In genomic region chr11:36258730-36259360, GRCh38 we compare ENCODE assay signal across 8 cellular contexts. TPM values are rescaled to one million over a fixed set of nuclear protein-coding genes. Genes with fewer than 3 reads are reported as not detected.
DNase-seq lines count a peak whose midpoint lies in the region; ATAC-seq, FAIRE-seq and TF ChIP-seq lines count a peak whose summit lies in the region.

No MANE protein-coding gene starts in this region.

- ATAC-seq in GM19324 (IDR thresholded peaks at IDR 0.05; ENCODE audit: low FRiP score, unreplicated experiment), result no peak

- no peak overlapping the region for H3K4me3 Mint-ChIP-seq in mesothelial cell of epicardium

- no peak overlapping the region for H3K27ac Mint-ChIP-seq in mesothelial cell of epicardium

- H4K20me1 ChIP-seq in SK-N-SH (ENCODE audit: insufficient read depth) (no peaks in the 10 kb centered on the region), endothelial cell of umbilical vein (replicated peaks; ENCODE audit: control insufficient read depth, extremely low read depth, insufficient read depth, low read length) (no peaks in the 10 kb centered on the region)

- peaks cover 3% of the 10 kb centered on the region; the same call in 1 of the 2 replicates for H3K9me3 ChIP-seq in MG63
- H3K9me3 ChIP-seq in SK-N-SH, result no peaks in the 10 kb centered on the region
- no peaks in the 10 kb centered on the region for H3K9me3 ChIP-seq in endothelial cell of umbilical vein (replicated peaks; ENCODE audit: control insufficient read depth, insufficient read depth, low read length)
- no peaks in the 10 kb centered on the region for H3K9me3 ChIP-seq in uterus

- H3K4me2 ChIP-seq in SK-N-SH (no peak overlapping the region), endothelial cell of umbilical vein (ENCODE audit: insufficient read depth, low read length) (no peak overlapping the region)

- peak; percentile 85 for TF ChIP-seq RAD21 in SK-N-SH (IDR thresholded peaks at IDR 0.05; ENCODE audit: low read length)

- H3F3A ChIP-seq in SK-N-SH (replicated peaks; ENCODE audit: insufficient read depth), result no peaks in the 10 kb centered on the region

- TF ChIP-seq POLR2A in endothelial cell of umbilical vein (IDR thresholded peaks at IDR 0.05; ENCODE audit: low read depth, low read length) (no peak), uterus (IDR thresholded peaks at IDR 0.05) (no peak)

- peak; percentile 55 for DNase-seq in activated CD8-positive, alpha-beta memory T cell treated with anti-CD3 and anti-CD28 coated beads for 24 hours
- DNase-seq in activated CD8-positive, alpha-beta memory T cell treated with anti-CD3 and anti-CD28 coated beads, Interleukin-2, amount 50 U/mL, for 48 hours, result no peak
- peak; percentile 73 for DNase-seq in MG63
- DNase-seq in SK-N-SH, result peak; percentile 66
- DNase-seq in endothelial cell of umbilical vein (ENCODE audit: low read depth, low spot score), result peak; percentile 69
- peak in 1 of 2 experiments; percentile 64 for DNase-seq in mesothelial cell of epicardium (ENCODE audit: low spot score in 2 of 2, unreplicated experiment in 2 of 2)
- peak; percentile 47 to 50 for DNase-seq in uterus

- BruUV-seq in endothelial cell of umbilical vein (replicated peaks; lab: Mats Ljungman, UMichigan), result no TSS peak

- no peak overlapping the region for H3K4me3 ChIP-seq in MG63
- H3K4me3 ChIP-seq in SK-N-SH (ENCODE audit: low read depth in 2 of 2, low read length in 1 of 2), result no peak overlapping the region
- no peak overlapping the region for H3K4me3 ChIP-seq in endothelial cell of umbilical vein (replicated peaks in 1 of 3; ENCODE audit: insufficient read depth in 1 of 3, low read depth in 1 of 3, low read length in 3 of 3)
- H3K4me3 ChIP-seq in uterus, result no peak overlapping the region

- H3K9me1 ChIP-seq in endothelial cell of umbilical vein (replicated peaks; ENCODE audit: control insufficient read depth, extremely low read depth, insufficient read depth, low read length), result no peaks in the 10 kb centered on the region

- dilution Hi-C loops in endothelial cell of umbilical vein (cut with MboI; ENCODE audit: extremely low pct_ligation_motif_present, low sequenced_read_pairs), result loop anchor here (25.0 kb wide), 2 partner anchors 447 to 647 kb away; partner anchors contain the start of gene FJX1

- peaks cover 0 to 5% of the 10 kb centered on the region in 2 experiments; a peak in 2 of 4 replicates for H3K4me1 ChIP-seq in SK-N-SH (ENCODE audit: control insufficient read depth in 1 of 2, insufficient read depth in 2 of 2, low read depth in 1 of 2, low read length in 1 of 2)
- H3K4me1 ChIP-seq in endothelial cell of umbilical vein (ENCODE audit: control insufficient read depth, extremely low read depth, insufficient read depth, low read length), result no peaks in the 10 kb centered on the region
- H3K4me1 ChIP-seq in uterus, result no peaks in the 10 kb centered on the region

- H3K9me2 ChIP-seq in SK-N-SH, result no peaks in the 10 kb centered on the region

- H2AFZ ChIP-seq in SK-N-SH (ENCODE audit: low read depth), result no peak overlapping the region
- H2AFZ ChIP-seq in endothelial cell of umbilical vein (ENCODE audit: low read depth, low read length), result no peak overlapping the region

- CTCF ChIA-PET in SK-N-SH (lab: Yijun Ruan, JAX), result interaction anchor here (0.6 to 4.1 kb wide), 41 partner anchors 10 to 782 kb away, joined by 3 to 40 read pairs (median 4); partner anchors contain the start of gene COMMD9
- CTCF ChIA-PET in endothelial cell of umbilical vein (lab: Charles Lee), result interaction anchor here (0.5 to 6.9 kb wide), 80 partner anchors 9 to 774 kb away, joined by 3 to 266 read pairs (median 4); partner anchors contain the start of genes FJX1 and TRIM44

- POLR2A ChIA-PET in SK-N-SH (lab: Yijun Ruan, JAX), result no interaction called here
- POLR2A ChIA-PET in endothelial cell of umbilical vein (lab: Charles Lee), result interaction anchor here (1.4 kb wide), 1 partner anchor 196 kb away, joined by 3 read pairs; no protein-coding TSS in a partner anchor

- H3K79me2 ChIP-seq in SK-N-SH (ENCODE audit: insufficient read depth) (no peaks in the 10 kb centered on the region), endothelial cell of umbilical vein (ENCODE audit: control insufficient read depth, insufficient read depth, low read length) (no peaks in the 10 kb centered on the region)

- H3K4me1 Mint-ChIP-seq in mesothelial cell of epicardium, result peaks cover 41% of the 10 kb centered on the region

- TF ChIP-seq CTCF in SK-N-SH (IDR thresholded peaks at IDR 0.05), result peak; percentile 62
- TF ChIP-seq CTCF in endothelial cell of umbilical vein (IDR thresholded peaks at IDR 0.05; ENCODE audit: extremely low read depth in 1 of 2, insufficient read depth in 1 of 2, low read depth in 1 of 2, low read length in 2 of 2), result peak; percentile 80 to 86
- TF ChIP-seq CTCF in mesothelial cell of epicardium (IDR thresholded peaks at IDR 0.05; ENCODE audit: unreplicated experiment), result peak; percentile 48
- peak; percentile 40 to 61 (median 49) for TF ChIP-seq CTCF in uterus (IDR thresholded peaks at IDR 0.05)

- H3K9ac ChIP-seq in SK-N-SH (no peak overlapping the region), endothelial cell of umbilical vein (replicated peaks; ENCODE audit: extremely low read depth, insufficient read depth, low read length) (no peak overlapping the region)

- TF ChIP-seq EP300 in SK-N-SH (IDR thresholded peaks at IDR 0.05; ENCODE audit: borderline replicate concordance in 1 of 2, low read depth in 1 of 2, low read length in 1 of 2), result no peak

- H3K36me3 ChIP-seq in MG63, result no peaks in the 10 kb centered on the region
- no peaks in the 10 kb centered on the region for H3K36me3 ChIP-seq in SK-N-SH (replicated peaks in 1 of 2; ENCODE audit: control insufficient read depth in 1 of 2, insufficient read depth in 2 of 2, low read length in 1 of 2)
- H3K36me3 ChIP-seq in endothelial cell of umbilical vein (ENCODE audit: control insufficient read depth in 2 of 2, extremely low read depth in 1 of 2, insufficient read depth in 2 of 2, low read length in 2 of 2), result no peaks in the 10 kb centered on the region
- H3K36me3 ChIP-seq in uterus, result no peaks in the 10 kb centered on the region

- H3K36me3 Mint-ChIP-seq in mesothelial cell of epicardium, result no peaks in the 10 kb centered on the region

- H3K27me3 ChIP-seq in MG63 (0 out of 2 replicates have a peak, but pooled peaks cover 2% of the 10 kb centered on the region), SK-N-SH (ENCODE audit: insufficient read depth) (no peaks in the 10 kb centered on the region), endothelial cell of umbilical vein (ENCODE audit: control insufficient read depth in 2 of 2, insufficient read depth in 2 of 2, low read length in 2 of 2) (peaks cover 0 to 2% of the 10 kb centered on the region in 2 experiments), uterus (no peaks in the 10 kb centered on the region)

- 71% methylated on average over 12 of the region's 12 CpGs for WGBS in SK-N-SH (ENCODE audit: low lambda C conversion rate)

- peak; percentile 84 for FAIRE-seq in endothelial cell of umbilical vein (lab: Jason Lieb, UNC)

- no peaks in the 10 kb centered on the region for H3K9me3 Mint-ChIP-seq in mesothelial cell of epicardium

- no peaks in the 10 kb centered on the region for H3K27me3 Mint-ChIP-seq in mesothelial cell of epicardium (ENCODE audit: low read depth)

- intact Hi-C loops in endothelial cell of umbilical vein (cut with micrococcal nuclease), result loop anchor here (1.0 to 5.0 kb wide), 9 partner anchors 102 to 772 kb away; no protein-coding TSS in a partner anchor
- intact Hi-C loops in uterus (cut with DNase I; ENCODE audit: low total_unique reads), result loop anchor here (5.0 kb wide), 1 partner anchor 642 kb away; the partner anchor contains the start of gene FJX1

- no peak overlapping the region for H3K27ac ChIP-seq in SK-N-SH (ENCODE audit: low read depth in 2 of 2, low read length in 1 of 2)
- no peak overlapping the region for H3K27ac ChIP-seq in endothelial cell of umbilical vein (ENCODE audit: insufficient read depth, low read depth, low read length)
- H3K27ac ChIP-seq in uterus, result no peak overlapping the region

TF ChIP-seq in SK-N-SH, 30 proteins besides CTCF, POLR2A, EP300 and RAD21 (continues in another document):
- TF ChIP-seq MEF2A (IDR thresholded peaks at IDR 0.05; ENCODE audit: borderline replicate concordance, low read depth), result no peak

TF ChIP-seq in endothelial cell of umbilical vein, 7 proteins besides CTCF, POLR2A, EP300 and RAD21 (continues in another document):
- TF ChIP-seq JUN (IDR thresholded peaks at IDR 0.05; ENCODE audit: borderline replicate concordance, insufficient read depth, insufficient read length, low read depth), result no peak

RNA-seq across cellular contexts. Expression of gene COMMD9, which starts 30.4 kb away (rescaled TPM):
- total RNA-seq in MG63 (2014; rRNA removed; shearing (Covaris generic); ENCODE audit: low replicate concordance), result 19.2 and 130 TPM in 2 replicates
- 44.2 and 48.2 TPM in 2 replicates for polyA plus RNA-seq in SK-N-SH (2012; rRNA removed)
- 33.6 and 40.0 TPM in 2 replicates for polyA plus RNA-seq in SK-N-SH (2012; cell fraction: cytosol; rRNA removed)
- 50.2 and 59.4 TPM in 2 replicates for polyA plus RNA-seq in SK-N-SH (2012; cell fraction: nucleus; rRNA removed)
- total RNA-seq in endothelial cell of umbilical vein, result 78.9 and 79.0 TPM in 2 replicates
- polyA plus RNA-seq in endothelial cell of umbilical vein, result 65.1 and 69.7 TPM in 2 replicates
- 86.7 and 89.2 TPM in 2 replicates for polyA plus RNA-seq in endothelial cell of umbilical vein (2011; cell fraction: cytosol; rRNA removed)
- 65.4 and 71.4 TPM in 2 replicates for polyA plus RNA-seq in endothelial cell of umbilical vein (2011; cell fraction: nucleus; rRNA removed)
- polyA plus RNA-seq in endothelial cell of umbilical vein (2012), result 66.3 and 71.6 TPM in 2 replicates
- polyA minus RNA-seq in endothelial cell of umbilical vein, result 61.1 and 88.0 TPM in 2 replicates
- 45.4 TPM for polyA minus RNA-seq in endothelial cell of umbilical vein (2011; cell fraction: cytosol; rRNA and poly(A)+ RNA removed)
- 25.3 and 29.7 TPM in 2 replicates for polyA minus RNA-seq in endothelial cell of umbilical vein (2011; cell fraction: nucleus; rRNA and poly(A)+ RNA removed)
- total RNA-seq in mesothelial cell of epicardium, result 50.5 to 55.3 TPM (median 53.5 TPM) in 3 replicates
- 10 to 100 TPM; 10.5 to 30.2 (median 22.8) TPM for total RNA-seq in uterus

RNA-seq across cellular contexts. Expression of gene PRR5L, which starts 37.2 kb away (rescaled TPM):
- 5.3 TPM in 1 of 2 replicates, not detected in the other for total RNA-seq in MG63 (2014; rRNA removed; shearing (Covaris generic); ENCODE audit: low replicate concordance)
- polyA plus RNA-seq in SK-N-SH (2012; rRNA removed), result 0.29 and 0.46 TPM in 2 replicates
- polyA plus RNA-seq in SK-N-SH (2012; cell fraction: cytosol; rRNA removed), result 0.24 and 0.26 TPM in 2 replicates
- 1.0 and 2.1 TPM in 2 replicates for polyA plus RNA-seq in SK-N-SH (2012; cell fraction: nucleus; rRNA removed)
- total RNA-seq in endothelial cell of umbilical vein, result 6.1 and 9.5 TPM in 2 replicates
- polyA plus RNA-seq in endothelial cell of umbilical vein, result 1.7 and 2.5 TPM in 2 replicates
- polyA plus RNA-seq in endothelial cell of umbilical vein (2011; cell fraction: cytosol; rRNA removed), result 1.6 and 1.9 TPM in 2 replicates
- polyA plus RNA-seq in endothelial cell of umbilical vein (2011; cell fraction: nucleus; rRNA removed), result 5.4 and 7.8 TPM in 2 replicates
- polyA plus RNA-seq in endothelial cell of umbilical vein (2012), result 5.2 and 7.3 TPM in 2 replicates
- 1.8 and 4.1 TPM in 2 replicates for polyA minus RNA-seq in endothelial cell of umbilical vein
- 5.5 TPM for polyA minus RNA-seq in endothelial cell of umbilical vein (2011; cell fraction: cytosol; rRNA and poly(A)+ RNA removed)
- 3.6 and 5.2 TPM in 2 replicates for polyA minus RNA-seq in endothelial cell of umbilical vein (2011; cell fraction: nucleus; rRNA and poly(A)+ RNA removed)
- 5.2 to 6.7 TPM (median 6.5 TPM) in 3 replicates for total RNA-seq in mesothelial cell of epicardium
- 10 to 100 TPM in 3 of 4 donors, 1 to 10 TPM in 1; 7.7 to 62.1 (median 27.8) TPM for total RNA-seq in uterus
